Comparison of ENCODE assay signal across 10 cellular contexts in the genomic region with DNA sequence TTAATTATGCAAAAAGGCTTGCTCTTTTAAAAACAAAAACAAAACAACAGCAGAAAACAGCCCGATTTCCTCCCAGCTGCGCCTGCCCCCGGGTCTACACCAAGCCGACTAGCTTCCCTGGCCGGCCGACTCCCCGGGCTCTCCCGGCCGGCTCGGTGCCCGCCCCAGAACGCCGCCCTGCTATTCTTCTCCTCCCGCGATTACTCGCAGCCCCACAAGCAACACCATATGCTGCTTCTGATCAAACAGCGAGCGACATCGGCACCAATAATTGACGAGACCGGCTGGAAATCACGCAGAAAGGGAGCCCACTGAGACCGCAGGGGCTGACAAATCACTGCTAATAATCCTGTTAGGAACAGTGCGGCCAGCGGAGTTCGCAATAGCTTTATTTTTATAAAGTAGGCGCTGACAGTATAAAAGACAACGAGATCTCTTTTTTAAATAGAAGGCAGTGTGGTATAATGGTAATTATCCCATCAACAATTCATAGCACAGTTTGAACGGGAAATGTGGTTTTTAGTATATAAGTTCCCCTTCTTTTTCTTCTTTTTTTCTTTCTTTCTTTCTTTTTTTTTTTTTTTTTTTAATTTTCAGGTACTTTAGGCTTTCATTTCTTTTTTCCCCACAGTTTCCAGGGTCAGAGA. TPM values are rescaled to one million over a fixed set of nuclear protein-coding genes. Genes with fewer than 3 reads are reported as not detected.
DNase-seq lines count a peak whose midpoint lies in the region; ATAC-seq and TF ChIP-seq lines count a peak whose summit lies in the region.
"Had no signal": no experiment of that assay in that cellular context is flagged by ENCODE, and none has a peak within 500 bp of the region (broad histone marks: within the 10 kb centered on the region; RNA-seq: fewer than 3 reads in every experiment).

No MANE protein-coding gene starts in this region.

- H3K27me3 ChIP-seq in psoas muscle (ENCODE audit: insufficient read depth in 3 of 3, low read length in 2 of 3) (peaks cover 0 to 53% (median 4%) of the 10 kb centered on the region in 3 donors), gastroesophageal sphincter (peaks cover 100% of the 10 kb centered on the region)

- ATAC-seq in psoas muscle (peak in 3 of 4 donors; percentile 34 to 40 (median 35)), gastroesophageal sphincter (no peak), mucosa of descending colon (no peak), GM18858 (IDR thresholded peaks at IDR 0.05; ENCODE audit: unreplicated experiment) (no peak)

- H3K9me3 ChIP-seq in psoas muscle, result no peaks in the 10 kb centered on the region
- H3K9me3 ChIP-seq in gastroesophageal sphincter, result peaks cover 0 to 25% (median 0%) of the 10 kb centered on the region in 3 donors
- H3K9me3 ChIP-seq in mucosa of descending colon, result no peaks in the 10 kb centered on the region

- H3K4me3 ChIP-seq in GM08714 (ENCODE audit: low read length) (peak overlapping the region; percentile 34; the same call in 1 of the 2 replicates), psoas muscle (peak overlapping the region; percentile 84), gastroesophageal sphincter (no peak overlapping the region), mucosa of descending colon (no peak overlapping the region)
- H3K4me3 ChIP-seq: cardiac muscle cell, lung had no signal

- peak; percentile 65 for DNase-seq in NCI-H146 treated with DMSO at 0.1 percent for 48 hours (lab: John Stamatoyannopoulos, UW; ENCODE audit: unreplicated experiment)
- DNase-seq in T47D (ENCODE audit: low read depth in 1 of 2, low spot score in 1 of 2), result peak; percentile 39 to 62
- peak in 1 of 2 donors; percentile 74 for DNase-seq in psoas muscle
- no peak for DNase-seq in anterior cingulate cortex (lab: John Stamatoyannopoulos, UW)
- DNase-seq in mucosa of descending colon, result no peak

- TF ChIP-seq CTCF in psoas muscle (IDR thresholded peaks at IDR 0.05) (no peak), gastroesophageal sphincter (IDR thresholded peaks at IDR 0.05) (no peak), mucosa of descending colon (IDR thresholded peaks at IDR 0.05) (no peak)

- H3K4me1 ChIP-seq in psoas muscle (peaks cover 10% of the 10 kb centered on the region), gastroesophageal sphincter (peaks cover 0 to 48% (median 11%) of the 10 kb centered on the region in 3 donors), mucosa of descending colon (ENCODE audit: low read depth) (peaks cover 5% of the 10 kb centered on the region)

- in situ Hi-C loops in T47D (cut with HindIII; ENCODE audit: low pct_unique_long_range_greater_than_20kb, low sequenced_read_pairs), result no loop called here

- WGBS in psoas muscle, 3 donors, result 2 to 3% (median 3%) methylated on average over 29 of the region's 29 CpGs
- 7 to 10% methylated on average over 13 to 15 of the region's 29 CpGs for WGBS in gastroesophageal sphincter (ENCODE audit: low coverage in 1 of 2), 2 donors

- TF ChIP-seq EP300 in gastroesophageal sphincter (IDR thresholded peaks at IDR 0.05), result no peak

- no peak for TF ChIP-seq POLR2A in gastroesophageal sphincter (IDR thresholded peaks at IDR 0.05)

- intact Hi-C loops in psoas muscle (cut with DNase I) (loop anchor here in 1 of 2 donors (5.0 to 10.0 kb wide), 2 partner anchors 124 to 1037 kb away; a partner anchor contains a TSS), mucosa of descending colon (cut with DNase I, micrococcal nuclease) (no loop called here)

- H3K36me3 ChIP-seq in psoas muscle (ENCODE audit: insufficient read depth in 1 of 2, low read depth in 1 of 2), result no peaks in the 10 kb centered on the region
- H3K36me3 ChIP-seq in gastroesophageal sphincter, result no peaks in the 10 kb centered on the region
- no peaks in the 10 kb centered on the region for H3K36me3 ChIP-seq in mucosa of descending colon (ENCODE audit: low read depth)
- H3K36me3 ChIP-seq: cardiac muscle cell had no signal

- H3K27ac ChIP-seq in psoas muscle (peak overlapping the region; percentile 96), gastroesophageal sphincter (no peak overlapping the region)
- H3K27ac ChIP-seq: cardiac muscle cell had no signal

RNA-seq across cellular contexts. Expression of a gene that starts 3.3 kb away (rescaled TPM):
- total RNA-seq in psoas muscle (10 to 100 TPM in 1 of 4 donors, 1 to 10 TPM in 2, under 1 TPM in 1; 0.60 to 14.4 (median 5.4) TPM), gastroesophageal sphincter (not detected), mucosa of descending colon (not detected)
- 10 to 100 TPM in 1 of 3 donors, 1 to 10 TPM in 1, under 1 TPM in 1; 0.76 to 11.2 (median 4.7) TPM for polyA plus RNA-seq in psoas muscle
- total RNA-seq: cardiac muscle cell, lung had no signal
- polyA plus RNA-seq: cardiac muscle cell, lung had no signal

Comparison
In these comparisons a context has a peak if more than half of its experiments do, and no peak if none do; other contexts are left out.
1. H3K4me3 ChIP-seq: peak in GM08714 (single experiment) and psoas muscle (single experiment); none in gastroesophageal sphincter (0 of 2) and mucosa of descending colon (single experiment).
2. DNase-seq: peak in NCI-H146 treated with DMSO at 0.1 percent for 48 hours (single experiment) and T47D (2 of 2); none in anterior cingulate cortex (0 of 58) and mucosa of descending colon (0 of 3).
3. ATAC-seq: peak in psoas muscle (3 of 4); none in gastroesophageal sphincter (single experiment), mucosa of descending colon (single experiment) and GM18858 (single experiment).